16 cellular contexts compared by ENCODE assay signal in genomic region chr12:131986361-131986760, GRCh38. TPM values are rescaled to one million over a fixed set of nuclear protein-coding genes. Genes with fewer than 3 reads are reported as not detected.
A peak's percentile ranks its signal among the peaks of the same experiment; 100 is the strongest.
DNase-seq lines count a peak whose midpoint lies in the region; ATAC-seq and TF ChIP-seq lines count a peak whose summit lies in the region.
"Had no signal": no experiment of that assay in that cellular context is flagged by ENCODE, and none has a peak within 500 bp of the region (broad histone marks: within the 10 kb centered on the region; RNA-seq: fewer than 3 reads in every experiment).

No MANE protein-coding gene starts in this region.

- peak overlapping the region; percentile 58; the same call in 1 of the 2 replicates for H3K27ac ChIP-seq in SJSA1

- H3K9me3 Mint-ChIP-seq in activated CD8-positive, alpha-beta memory T cell treated with anti-CD3 and anti-CD28 coated beads, Interleukin-2, amount 10 ng/mL, durations not matched to agents 7 days and 5 days (ENCODE audit: low read depth), result no peaks in the 10 kb centered on the region
- H3K9me3 Mint-ChIP-seq in glutamatergic neuron (ENCODE audit: unreplicated experiment), result peaks cover 7% of the 10 kb centered on the region
- H3K9me3 Mint-ChIP-seq in stimulated activated effector memory CD8-positive, alpha-beta T cell treated with anti-CD3 and anti-CD28 coated beads, Interleukin-12 subunit alpha, Interleukin-12 subunit beta, amount 100 ng/mL, for 72 hours, result no peaks in the 10 kb centered on the region
- H3K9me3 Mint-ChIP-seq: CD4-positive, CD25-positive, alpha-beta regulatory T cell had no signal

- peak overlapping the region; percentile 9 for H3K27ac Mint-ChIP-seq in activated CD8-positive, alpha-beta memory T cell treated with anti-CD3 and anti-CD28 coated beads, Interleukin-2, amount 10 ng/mL, durations not matched to agents 7 days and 5 days
- peak overlapping the region; percentile 90 for H3K27ac Mint-ChIP-seq in glutamatergic neuron (ENCODE audit: unreplicated experiment)
- peak overlapping the region; percentile 48 for H3K27ac Mint-ChIP-seq in stimulated activated effector memory CD8-positive, alpha-beta T cell treated with anti-CD3 and anti-CD28 coated beads, Interleukin-12 subunit alpha, Interleukin-12 subunit beta, amount 100 ng/mL, for 72 hours

- ATAC-seq in activated CD8-positive, alpha-beta memory T cell treated with anti-CD3 and anti-CD28 coated beads, Interleukin-2, amount 10 ng/mL, durations not matched to agents 7 days and 5 days, result no peak
- no peak for ATAC-seq in stimulated activated effector memory CD8-positive, alpha-beta T cell treated with anti-CD3 and anti-CD28 coated beads, Interleukin-12 subunit alpha, Interleukin-12 subunit beta, amount 100 ng/mL, for 72 hours
- ATAC-seq in HG03342 (IDR thresholded peaks at IDR 0.05; ENCODE audit: unreplicated experiment), result no peak
- ATAC-seq: GM12878 had no signal

- no peaks in the 10 kb centered on the region for H3K9me3 ChIP-seq in SJSA1 (replicated peaks)

- peaks cover 5% of the 10 kb centered on the region for H3K4me1 Mint-ChIP-seq in activated CD8-positive, alpha-beta memory T cell treated with anti-CD3 and anti-CD28 coated beads, Interleukin-2, amount 10 ng/mL, durations not matched to agents 7 days and 5 days
- H3K4me1 Mint-ChIP-seq in glutamatergic neuron (ENCODE audit: low read depth, unreplicated experiment), result peaks cover 37% of the 10 kb centered on the region
- H3K4me1 Mint-ChIP-seq in stimulated activated effector memory CD8-positive, alpha-beta T cell treated with anti-CD3 and anti-CD28 coated beads, Interleukin-12 subunit alpha, Interleukin-12 subunit beta, amount 100 ng/mL, for 72 hours, result no peaks in the 10 kb centered on the region

- peaks cover 25% of the 10 kb centered on the region for H3K36me3 Mint-ChIP-seq in activated CD8-positive, alpha-beta memory T cell treated with anti-CD3 and anti-CD28 coated beads, Interleukin-2, amount 10 ng/mL, durations not matched to agents 7 days and 5 days
- H3K36me3 Mint-ChIP-seq in glutamatergic neuron (ENCODE audit: unreplicated experiment), result peaks cover 5% of the 10 kb centered on the region
- peaks cover 100% of the 10 kb centered on the region for H3K36me3 Mint-ChIP-seq in stimulated activated effector memory CD8-positive, alpha-beta T cell treated with anti-CD3 and anti-CD28 coated beads, Interleukin-12 subunit alpha, Interleukin-12 subunit beta, amount 100 ng/mL, for 72 hours

- DNase-seq in activated CD8-positive, alpha-beta memory T cell treated with anti-CD3 and anti-CD28 coated beads, Interleukin-2, amount 10 ng/mL, durations not matched to agents 7 days and 5 days, result no peak
- DNase-seq in activated CD8-positive, alpha-beta memory T cell treated with anti-CD3 and anti-CD28 coated beads for 24 hours, result no peak
- DNase-seq in SJSA1 (ENCODE audit: low read depth in 1 of 2, low spot score in 2 of 2), result no peak
- no peak for DNase-seq in glutamatergic neuron
- no peak for DNase-seq in stimulated activated effector memory CD8-positive, alpha-beta T cell treated with anti-CD3 and anti-CD28 coated beads, Interleukin-12 subunit alpha, Interleukin-12 subunit beta, amount 100 ng/mL, for 72 hours (ENCODE audit: low spot score in 2 of 2)
- DNase-seq in hepatic stellate cell (ENCODE audit: low spot score), result no peak
- DNase-seq in activated effector memory CD4-positive, alpha-beta T cell treated with Interleukin-2 at 50 U/mL for 16 hours, result no peak
- DNase-seq: Calu3; CD4-positive, CD25-positive, alpha-beta regulatory T cell; Kasumi-1; NCI-H1930; NCI-H2171 treated with DMSO at 0.1 percent for 48 hours; NCI-H510A; SHP77 treated with DMSO at 0.1 percent for 48 hours had no signal

- H3K4me1 ChIP-seq in SJSA1 (replicated peaks), result peaks cover 80% of the 10 kb centered on the region

- no peak overlapping the region for H3K4me3 ChIP-seq in SJSA1
- H3K4me3 ChIP-seq: GM12878 had no signal

- H3K4me3 Mint-ChIP-seq in activated CD8-positive, alpha-beta memory T cell treated with anti-CD3 and anti-CD28 coated beads, Interleukin-2, amount 10 ng/mL, durations not matched to agents 7 days and 5 days, result no peak overlapping the region
- H3K4me3 Mint-ChIP-seq in glutamatergic neuron (ENCODE audit: unreplicated experiment), result no peak overlapping the region
- H3K4me3 Mint-ChIP-seq in stimulated activated effector memory CD8-positive, alpha-beta T cell treated with anti-CD3 and anti-CD28 coated beads, Interleukin-12 subunit alpha, Interleukin-12 subunit beta, amount 100 ng/mL, for 72 hours, result no peak overlapping the region
- H3K4me3 Mint-ChIP-seq: CD4-positive, CD25-positive, alpha-beta regulatory T cell had no signal

- CTCF ChIA-PET in activated CD8-positive, alpha-beta memory T cell treated with anti-CD3 and anti-CD28 coated beads, Interleukin-2, amount 10 ng/mL, durations not matched to agents 7 days and 5 days (lab: Charles Lee), result interaction anchor here (0.6 kb wide), 1 partner anchor 73 kb away, joined by 3 read pairs; no protein-coding TSS in a partner anchor

- peaks cover 80% of the 10 kb centered on the region for H3K36me3 ChIP-seq in SJSA1

- no peaks in the 10 kb centered on the region for H3K27me3 Mint-ChIP-seq in activated CD8-positive, alpha-beta memory T cell treated with anti-CD3 and anti-CD28 coated beads, Interleukin-2, amount 10 ng/mL, durations not matched to agents 7 days and 5 days
- H3K27me3 Mint-ChIP-seq in glutamatergic neuron (ENCODE audit: unreplicated experiment), result peaks cover 7% of the 10 kb centered on the region
- H3K27me3 Mint-ChIP-seq: CD4-positive, CD25-positive, alpha-beta regulatory T cell had no signal

- TF ChIP-seq CTCF in glutamatergic neuron (IDR thresholded peaks at IDR 0.05; ENCODE audit: partially characterized antibody, unreplicated experiment), result no peak

- no peaks in the 10 kb centered on the region for H3K27me3 ChIP-seq in SJSA1 (replicated peaks)

RNA-seq across cellular contexts. Expression of gene EP400, which starts 36.6 kb away (rescaled TPM):
- total RNA-seq in activated CD8-positive, alpha-beta memory T cell treated with anti-CD3 and anti-CD28 coated beads, Interleukin-2, amount 10 ng/mL, durations not matched to agents 7 days and 5 days, result 10 to 100 TPM; 54.1 to 68.0 TPM
- total RNA-seq in SJSA1 (2014; rRNA removed; shearing (Covaris generic)), result 9.7 and 10.3 TPM in 2 replicates
- 85.8 TPM for total RNA-seq in glutamatergic neuron (ENCODE audit: unreplicated experiment)

RNA-seq across cellular contexts. Expression of gene PUS1, which starts 57.3 kb away (rescaled TPM):
- 10 to 100 TPM; 64.2 to 69.3 TPM for total RNA-seq in activated CD8-positive, alpha-beta memory T cell treated with anti-CD3 and anti-CD28 coated beads, Interleukin-2, amount 10 ng/mL, durations not matched to agents 7 days and 5 days
- total RNA-seq in SJSA1 (2014; rRNA removed; shearing (Covaris generic)), result 7.0 and 14.3 TPM in 2 replicates
- 28.1 TPM for total RNA-seq in glutamatergic neuron (ENCODE audit: unreplicated experiment)

Comparison
In these comparisons a context has a peak if more than half of its experiments do, and no peak if none do; other contexts are left out.
1. H3K27ac Mint-ChIP-seq: peak in every context shown above with its lines; median percentile 90 in glutamatergic neuron; 48 in stimulated activated effector memory CD8-positive, alpha-beta T cell treated with anti-CD3 and anti-CD28 coated beads, Interleukin-12 subunit alpha, Interleukin-12 subunit beta, amount 100 ng/mL, for 72 hours; 9 in activated CD8-positive, alpha-beta memory T cell treated with anti-CD3 and anti-CD28 coated beads, Interleukin-2, amount 10 ng/mL, durations not matched to agents 7 days and 5 days.